In genomic region chr15:22888120-22888859, GRCh38 we compare ENCODE assay signal across 1 cellular context.
A peak's percentile ranks its signal among the peaks of the same experiment; 100 is the strongest.
TF ChIP-seq lines count a peak whose summit lies in the region.

No MANE protein-coding gene starts in this region.

TF ChIP-seq in K562, 482 proteins besides CTCF, POLR2A, EP300 and RAD21 (continued from another document and continues in another):
- peak; percentile 90; the same call in 1 of the 2 replicates for TF ChIP-seq JUND (IDR thresholded peaks at IDR 0.05; ENCODE audit: borderline replicate concordance, low read depth, low read length)
- TF ChIP-seq JUND (tag; IDR thresholded peaks at IDR 0.05; ENCODE audit: borderline replicate concordance, low read depth, low read length), result peak; percentile 84; the same call in 2 of the 3 replicates
- no peak for TF ChIP-seq E2F6 (IDR thresholded peaks at IDR 0.05; ENCODE audit: borderline replicate concordance in 1 of 2, extremely low read depth in 1 of 2, insufficient read depth in 1 of 2, insufficient read length in 1 of 2, low read depth in 1 of 2, low read length in 1 of 2, poor library complexity in 1 of 2, severe bottlenecking in 1 of 2)
- TF ChIP-seq SMARCB1 (IDR thresholded peaks at IDR 0.05; ENCODE audit: insufficient read length, low read depth), result no peak
- TF ChIP-seq RAD51 (IDR thresholded peaks at IDR 0.05; ENCODE audit: borderline replicate concordance, low read depth), result no peak
- TF ChIP-seq C11orf30 (IDR thresholded peaks at IDR 0.05; ENCODE audit: low read depth), result peak; percentile 73
- TF ChIP-seq ZNF77 (CRISPR knock-in tag; IDR thresholded peaks at IDR 0.05), result no peak
- no peak for TF ChIP-seq ZNF511 (CRISPR knock-in tag; IDR thresholded peaks at IDR 0.05)
- no peak for TF ChIP-seq ZKSCAN1 (IDR thresholded peaks at IDR 0.05; ENCODE audit: low read depth, low read length)
- TF ChIP-seq FOSL1 (tag; conservative IDR thresholded peaks at IDR 0.05), result peak; percentile 94
- no peak for TF ChIP-seq UBTF (IDR thresholded peaks at IDR 0.05; ENCODE audit: borderline replicate concordance in 1 of 2, low read depth in 2 of 2, low read length in 2 of 2)
- no peak for TF ChIP-seq PTBP1 (IDR thresholded peaks at IDR 0.05; ENCODE audit: low read depth, low read length)
- TF ChIP-seq ZZZ3 (IDR thresholded peaks at IDR 0.05), result no peak
- TF ChIP-seq CREBBP (IDR thresholded peaks at IDR 0.05; ENCODE audit: low read depth, low read length), result no peak
- TF ChIP-seq PREB (CRISPR knock-in tag; IDR thresholded peaks at IDR 0.05), result no peak
- no peak for TF ChIP-seq SRSF3 (IDR thresholded peaks at IDR 0.05; ENCODE audit: insufficient read depth, low read length)
- no peak for TF ChIP-seq POLR2H (tag; IDR thresholded peaks at IDR 0.05; ENCODE audit: low read depth)
- peak; percentile 72 for TF ChIP-seq MYC (IDR thresholded peaks at IDR 0.05; ENCODE audit: low read depth, low read length)
- no peak for TF ChIP-seq MYC (CRISPR knock-in tag; IDR thresholded peaks at IDR 0.05; ENCODE audit: borderline replicate concordance, low read depth)
- no peak for TF ChIP-seq CREM (IDR thresholded peaks at IDR 0.05; ENCODE audit: low read depth)
- no peak for TF ChIP-seq POU5F1 (IDR thresholded peaks at IDR 0.05; ENCODE audit: borderline replicate concordance, low read depth, low read length, partially characterized antibody)
- peak; percentile 66 for TF ChIP-seq TAF9B (IDR thresholded peaks at IDR 0.05; ENCODE audit: partially characterized antibody)
- no peak for TF ChIP-seq SRSF9 (IDR thresholded peaks at IDR 0.05; ENCODE audit: borderline replicate concordance, low read depth, low read length)
- TF ChIP-seq MGA (IDR thresholded peaks at IDR 0.05), result peak; percentile 25; the same call in 1 of the 2 replicates
- TF ChIP-seq ZBTB43 (CRISPR knock-in tag; IDR thresholded peaks at IDR 0.05), result no peak
- no peak for TF ChIP-seq FIP1L1 (IDR thresholded peaks at IDR 0.05; ENCODE audit: low read depth, low read length, poor library complexity, severe bottlenecking)
- TF ChIP-seq NEUROD1 (IDR thresholded peaks at IDR 0.05; ENCODE audit: borderline replicate concordance, low read depth, low read length, partially characterized antibody), result no peak
- peak; percentile 54; the same call in 1 of the 2 replicates for TF ChIP-seq ZNF316 (IDR thresholded peaks at IDR 0.05)
- TF ChIP-seq ELF2 (CRISPR knock-in tag; IDR thresholded peaks at IDR 0.05), result no peak
